ENCODE assay signal across 8 cellular contexts in the genomic region with DNA sequence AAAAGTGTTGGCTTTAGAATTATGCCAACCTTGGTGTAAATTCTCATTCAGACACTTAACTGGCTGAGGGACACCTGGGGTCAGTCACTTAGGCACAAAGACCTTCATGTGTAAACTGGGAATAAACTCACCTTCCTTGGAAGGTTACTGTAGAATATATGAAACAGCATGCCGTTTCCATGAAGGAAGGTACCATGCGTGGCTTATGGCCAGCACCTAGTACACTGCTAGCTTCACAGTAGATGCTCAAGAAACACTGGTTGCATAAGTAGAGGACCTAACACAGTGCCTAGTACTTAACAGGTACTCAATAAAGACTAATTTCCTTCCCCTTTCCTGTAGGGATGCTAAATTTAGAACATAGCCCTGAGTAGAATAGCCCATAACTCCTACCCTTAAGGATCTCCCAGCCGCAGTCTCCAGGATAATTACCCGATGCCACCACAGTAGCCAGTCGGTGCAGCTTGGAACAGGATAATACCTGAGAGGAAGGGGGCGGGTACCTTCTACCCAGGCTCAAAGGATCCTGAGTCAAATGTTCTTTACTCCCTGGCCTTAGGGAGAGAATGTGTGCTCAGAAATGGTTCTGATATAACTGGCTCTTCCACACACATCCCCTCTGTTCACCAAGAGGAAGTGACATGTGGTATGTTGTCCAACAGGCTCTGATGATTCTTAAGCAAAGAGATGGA. TPM values are rescaled to one million over a fixed set of nuclear protein-coding genes. Genes with fewer than 3 reads are reported as not detected.
DNase-seq lines count a peak whose midpoint lies in the region; ATAC-seq and TF ChIP-seq lines count a peak whose summit lies in the region.

No MANE protein-coding gene starts in this region.

- no peaks in the 10 kb centered on the region for H3K9me3 Mint-ChIP-seq in CD4-positive, CD25-positive, alpha-beta regulatory T cell
- no peaks in the 10 kb centered on the region for H3K9me3 Mint-ChIP-seq in naive thymus-derived CD8-positive, alpha-beta T cell

- H3K27me3 ChIP-seq in CD4-positive, CD25-positive, alpha-beta regulatory T cell (ENCODE audit: control insufficient read depth, insufficient read depth, low read length), result no peaks in the 10 kb centered on the region
- H3K27me3 ChIP-seq in Loucy (ENCODE audit: insufficient read depth, low read length, poor library complexity, severe bottlenecking) (no peaks in the 10 kb centered on the region), A673 (replicated peaks; ENCODE audit: insufficient read depth, low read depth, low read length, poor library complexity) (no peaks in the 10 kb centered on the region)

- H3F3A ChIP-seq in Loucy (ENCODE audit: low read depth), result no peaks in the 10 kb centered on the region

- H3K9ac ChIP-seq in Loucy (ENCODE audit: low read depth, low read length, poor library complexity, severe bottlenecking), result peak overlapping the region; percentile 99

- H3K27me3 Mint-ChIP-seq in CD4-positive, CD25-positive, alpha-beta regulatory T cell, result no peaks in the 10 kb centered on the region
- no peaks in the 10 kb centered on the region for H3K27me3 Mint-ChIP-seq in naive thymus-derived CD8-positive, alpha-beta T cell

- peaks cover 26% of the 10 kb centered on the region for H3K36me3 Mint-ChIP-seq in CD4-positive, CD25-positive, alpha-beta regulatory T cell
- peaks cover 0 to 26% (median 4%) of the 10 kb centered on the region in 3 donors for H3K36me3 Mint-ChIP-seq in naive thymus-derived CD8-positive, alpha-beta T cell

- H3K4me3 ChIP-seq in CD4-positive, CD25-positive, alpha-beta regulatory T cell (ENCODE audit: low read depth, low read length), result peak overlapping the region; percentile 96
- H3K4me3 ChIP-seq in Loucy (ENCODE audit: low read length, poor library complexity, severe bottlenecking), result peak overlapping the region; percentile 81
- no peak overlapping the region for H3K4me3 ChIP-seq in A673 (ENCODE audit: low read depth, low read length, poor library complexity, severe bottlenecking)

- POLR2A ChIA-PET in naive thymus-derived CD8-positive, alpha-beta T cell (lab: Charles Lee), result interaction anchor here (1.4 to 2.0 kb wide), 4 partner anchors 10 to 57 kb away, joined by 3 to 12 read pairs (median 4); no protein-coding TSS in a partner anchor
- POLR2A ChIA-PET in A673 (lab: Charles Lee; ENCODE audit: low non-redundant PET), result no interaction called here

- no peak for TF ChIP-seq CTCF in Loucy (conservative IDR thresholded peaks at IDR 0.05; ENCODE audit: low read length)
- no peak for TF ChIP-seq CTCF in A673 (conservative IDR thresholded peaks at IDR 0.05; ENCODE audit: low read depth, low read length)

- H3K9me2 ChIP-seq in Loucy (replicated peaks; ENCODE audit: low read depth, low read length), result no peaks in the 10 kb centered on the region

- no TSS peak for BruUV-seq in A673 (replicated peaks; lab: Mats Ljungman, UMichigan)

- H3K4me2 ChIP-seq in Loucy (ENCODE audit: low read depth, low read length, poor library complexity, severe bottlenecking), result peak overlapping the region; percentile 98

- intact Hi-C loops in A673 (cut with micrococcal nuclease; ENCODE audit: unreplicated experiment), result no loop called here

- H3K4me1 Mint-ChIP-seq in CD4-positive, CD25-positive, alpha-beta regulatory T cell, result peaks cover 27 to 83% (median 62%) of the 10 kb centered on the region in 4 donors
- H3K4me1 Mint-ChIP-seq in naive thymus-derived CD8-positive, alpha-beta T cell, result peaks cover 50 to 94% (median 81%) of the 10 kb centered on the region in 4 donors

- H3K9me3 ChIP-seq in CD4-positive, CD25-positive, alpha-beta regulatory T cell (ENCODE audit: control insufficient read depth in 2 of 2, low read length in 2 of 2), result no peaks in the 10 kb centered on the region
- no peaks in the 10 kb centered on the region for H3K9me3 ChIP-seq in Loucy (ENCODE audit: insufficient read depth, low read depth, low read length)
- H3K9me3 ChIP-seq in A673 (ENCODE audit: low read depth, low read length, poor library complexity, severe bottlenecking), result no peaks in the 10 kb centered on the region

- H3K4me1 ChIP-seq in CD4-positive, CD25-positive, alpha-beta regulatory T cell (ENCODE audit: control insufficient read depth, insufficient read depth, low read length, poor library complexity, severe bottlenecking), result peaks cover 81% of the 10 kb centered on the region
- peaks cover 63% of the 10 kb centered on the region for H3K4me1 ChIP-seq in Loucy (ENCODE audit: insufficient read depth, low read length, poor library complexity, severe bottlenecking)
- H3K4me1 ChIP-seq in A673 (ENCODE audit: insufficient read depth, low read length, poor library complexity, severe bottlenecking), result peaks cover 60% of the 10 kb centered on the region

- H3K79me2 ChIP-seq in Loucy (ENCODE audit: insufficient read depth, low read length), result peaks cover 86% of the 10 kb centered on the region

- DNase-seq in CD4-positive, CD25-positive, alpha-beta regulatory T cell, result peak in 1 of 3 donors; percentile 28
- peak; percentile 4 for DNase-seq in central memory CD4-positive, alpha-beta T cell
- no peak for DNase-seq in naive thymus-derived CD8-positive, alpha-beta T cell
- DNase-seq in A673 (ENCODE audit: low spot score), result no peak

- H3K4me3 Mint-ChIP-seq in CD4-positive, CD25-positive, alpha-beta regulatory T cell, result peak overlapping the region; percentile 79 to 97 (median 96)
- peak overlapping the region in 9 of 10 donors; percentile 26 to 96 (median 90) for H3K4me3 Mint-ChIP-seq in naive thymus-derived CD8-positive, alpha-beta T cell

- no peak for ATAC-seq in CD4-positive, CD25-positive, alpha-beta regulatory T cell (ENCODE audit: low read depth in 2 of 2)
- no peak for ATAC-seq in naive thymus-derived CD8-positive, alpha-beta T cell
- ATAC-seq in HG03432 (IDR thresholded peaks at IDR 0.05; ENCODE audit: unreplicated experiment) (no peak), HG03025 (IDR thresholded peaks at IDR 0.05; ENCODE audit: low FRiP score, unreplicated experiment) (no peak), HG03469 (IDR thresholded peaks at IDR 0.05; ENCODE audit: unreplicated experiment) (no peak)

- peak overlapping the region; percentile 71 to 75 (median 73) for H3K27ac Mint-ChIP-seq in CD4-positive, CD25-positive, alpha-beta regulatory T cell
- H3K27ac Mint-ChIP-seq in naive thymus-derived CD8-positive, alpha-beta T cell, result peak overlapping the region in 9 of 10 donors; percentile 24 to 93 (median 68)

- peak overlapping the region; percentile 95 for H3K27ac ChIP-seq in CD4-positive, CD25-positive, alpha-beta regulatory T cell (ENCODE audit: insufficient read depth, low read length, poor library complexity, severe bottlenecking)
- H3K27ac ChIP-seq in A673 (ENCODE audit: low read depth, low read length, poor library complexity, severe bottlenecking), result no peak overlapping the region

- CTCF ChIA-PET in A673 (lab: Charles Lee), result no interaction called here

- H4K20me1 ChIP-seq in Loucy (ENCODE audit: insufficient read depth, low read length, poor library complexity, severe bottlenecking), result peaks cover 53% of the 10 kb centered on the region

- no peaks in the 10 kb centered on the region for H3K36me3 ChIP-seq in CD4-positive, CD25-positive, alpha-beta regulatory T cell (ENCODE audit: control insufficient read depth, insufficient read depth, low read length)
- H3K36me3 ChIP-seq in Loucy (ENCODE audit: insufficient read depth, low read length) (peaks cover 3% of the 10 kb centered on the region; the same call in 1 of the 2 replicates), A673 (ENCODE audit: insufficient read depth, low read length, poor library complexity, severe bottlenecking) (peaks cover 3% of the 10 kb centered on the region)

- no peak overlapping the region for H2AFZ ChIP-seq in Loucy (ENCODE audit: low read length)

RNA-seq across cellular contexts. Expression of gene BCL2L1, which starts 3.6 kb away (rescaled TPM):
- total RNA-seq in CD4-positive, CD25-positive, alpha-beta regulatory T cell, result 38.1 TPM
- 10 to 100 TPM; 15.5 to 19.6 (median 17.3) TPM for polyA plus RNA-seq in CD4-positive, CD25-positive, alpha-beta regulatory T cell
- 10 to 100 TPM; 14.8 to 17.7 TPM for total RNA-seq in naive thymus-derived CD8-positive, alpha-beta T cell
- 10 to 100 TPM in 1 of 3 donors, 1 to 10 TPM in 2; 8.0 to 15.4 (median 8.2) TPM for polyA plus RNA-seq in naive thymus-derived CD8-positive, alpha-beta T cell
- total RNA-seq in A673 (2021), result 44.5 and 47.8 TPM in 2 replicates

RNA-seq across cellular contexts. Expression of gene TPX2, which starts 20.0 kb away (rescaled TPM):
- total RNA-seq in CD4-positive, CD25-positive, alpha-beta regulatory T cell, result 5.4 TPM
- polyA plus RNA-seq in CD4-positive, CD25-positive, alpha-beta regulatory T cell, result 1 to 10 TPM; 3.1 to 6.3 (median 3.8) TPM
- under 1 TPM; 0.16 to 0.22 TPM for total RNA-seq in naive thymus-derived CD8-positive, alpha-beta T cell
- under 1 TPM in 2 of 3 donors, not detected in 1; 0.30 to 0.50 TPM for polyA plus RNA-seq in naive thymus-derived CD8-positive, alpha-beta T cell
- total RNA-seq in A673 (2021), result 187 and 189 TPM in 2 replicates

Comparison
In these comparisons a context has a peak if more than half of its experiments do, and no peak if none do; other contexts are left out.
1. RNA of gene TPX2, which starts 20.0 kb away (total RNA-seq): 187 to 189 TPM in A673; 5.4 TPM in CD4-positive, CD25-positive, alpha-beta regulatory T cell (single experiment) and 0.16 to 0.22 TPM in naive thymus-derived CD8-positive, alpha-beta T cell; every median in the first group is over 10 times any median in the second.